In the genomic region with DNA sequence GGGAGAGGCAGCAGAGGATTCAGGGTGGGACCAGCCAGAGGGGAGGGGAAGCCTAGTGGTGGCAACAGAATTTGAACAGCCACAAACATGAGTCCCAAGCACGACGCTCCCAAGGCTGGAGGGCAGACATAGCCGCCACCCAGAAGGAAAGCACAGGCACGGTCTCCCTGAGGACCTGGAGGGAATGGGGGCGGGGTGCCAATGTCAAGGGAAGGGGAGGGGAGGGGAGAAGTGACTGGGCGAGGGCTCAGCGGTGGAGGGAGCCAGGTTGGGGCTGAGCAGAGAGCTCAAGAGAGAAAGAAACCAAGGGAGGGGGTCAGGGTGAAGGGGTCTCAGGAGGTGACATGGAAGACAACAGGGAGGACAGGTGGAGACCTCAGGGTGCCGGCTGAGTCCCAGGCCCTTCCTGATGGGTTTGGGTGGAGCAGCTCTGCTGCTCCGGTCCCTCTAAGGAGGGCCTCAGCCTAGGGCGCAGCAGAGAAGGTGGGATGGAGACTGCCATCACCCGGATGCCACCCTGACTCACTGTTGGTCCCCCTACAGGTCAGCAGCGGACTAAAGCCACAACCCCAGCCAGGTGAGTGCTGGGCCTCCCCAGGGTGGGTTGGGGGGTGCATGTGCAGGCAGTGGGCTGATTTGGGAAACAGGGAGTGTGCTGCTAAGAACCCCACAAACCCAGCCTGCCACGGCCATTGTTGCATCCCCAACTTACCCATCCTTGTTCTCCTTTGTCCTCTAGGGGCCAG, we compare ENCODE assay signal across 12 cellular contexts. TPM values are rescaled to one million over a fixed set of nuclear protein-coding genes. Genes with fewer than 3 reads are reported as not detected.
DNase-seq lines count a peak whose midpoint lies in the region; ATAC-seq, FAIRE-seq and TF ChIP-seq lines count a peak whose summit lies in the region.
"Had no signal": no experiment of that assay in that cellular context is flagged by ENCODE, and none has a peak within 500 bp of the region (broad histone marks: within the 10 kb centered on the region; RNA-seq: fewer than 3 reads in every experiment).

No MANE protein-coding gene starts in this region.

- no TSS peak for BruUV-seq in HepG2 (replicated peaks; lab: Mats Ljungman, UMichigan)

- WGBS in HepG2 (ENCODE audit: low lambda C conversion rate): 43% methylated on average over 9 of the region's 13 CpGs

- no peak overlapping the region for H2AFZ ChIP-seq in HepG2 (ENCODE audit: low read length)

- in situ Hi-C loops in HepG2 (cut with HindIII; ENCODE audit: extremely low pct_ligation_motif_present, low pct_unique_long_range_greater_than_20kb): no loop called here

- no peak overlapping the region for H3K27ac ChIP-seq in BLaER1
- peak overlapping the region; percentile 57 for H3K27ac ChIP-seq in DOHH2 (ENCODE audit: low read depth, low read length)
- no peak overlapping the region for H3K27ac ChIP-seq in RWPE2 (ENCODE audit: poor library complexity, severe bottlenecking)
- H3K27ac ChIP-seq in HepG2 (ENCODE audit: extremely low read length, insufficient read depth, low read length): no peak overlapping the region
- H3K27ac ChIP-seq: right lobe of liver had no signal

- H3K79me2 ChIP-seq in DOHH2 (ENCODE audit: control insufficient read depth, low read length): no peaks in the 10 kb centered on the region
- H3K79me2 ChIP-seq in HepG2 (ENCODE audit: insufficient read depth, low read length): no peaks in the 10 kb centered on the region

- H3K4me2 ChIP-seq in BLaER1: peak overlapping the region; percentile 71
- peak overlapping the region; percentile 68 for H3K4me2 ChIP-seq in DOHH2 (ENCODE audit: low read length)
- no peak overlapping the region for H3K4me2 ChIP-seq in HepG2 (ENCODE audit: low read depth, low read length)

- H3K4me3 ChIP-seq in BLaER1: no peak overlapping the region
- H3K4me3 ChIP-seq in DOHH2 (ENCODE audit: low read length): peak overlapping the region; percentile 48
- H3K4me3 ChIP-seq in RWPE2 (ENCODE audit: severe bottlenecking): no peak overlapping the region
- H3K4me3 ChIP-seq in HepG2 (replicated peaks in 1 of 3; ENCODE audit: insufficient read depth in 1 of 3, low read depth in 2 of 3, low read length in 3 of 3): no peak overlapping the region
- H3K4me3 ChIP-seq: right lobe of liver had no signal

- TF ChIP-seq POLR2A in HepG2 (IDR thresholded peaks at IDR 0.05; ENCODE audit: insufficient read depth in 1 of 2, low read depth in 2 of 2, low read length in 2 of 2) (no peak), erythroblast (IDR thresholded peaks at IDR 0.05; ENCODE audit: low read length) (no peak)

- H3K27me3 ChIP-seq in BLaER1: no peaks in the 10 kb centered on the region
- H3K27me3 ChIP-seq in DOHH2 (ENCODE audit: control insufficient read depth, low read length): no peaks in the 10 kb centered on the region
- H3K27me3 ChIP-seq in RWPE2 (ENCODE audit: insufficient read depth, poor library complexity, severe bottlenecking): no peaks in the 10 kb centered on the region
- H3K27me3 ChIP-seq in HepG2 (ENCODE audit: control insufficient read depth in 1 of 2, insufficient read depth in 2 of 2, low read length in 2 of 2): peaks cover 2 to 3% of the 10 kb centered on the region in 2 experiments; a peak in 2 of 5 replicates
- H3K27me3 ChIP-seq: right lobe of liver had no signal

- H3K9me2 ChIP-seq in DOHH2 (replicated peaks; ENCODE audit: control insufficient read depth, low read length): no peaks in the 10 kb centered on the region

- FAIRE-seq in HepG2 (lab: Jason Lieb, UNC): no peak
- FAIRE-seq: D721Med had no signal

- TF ChIP-seq CTCF in DOHH2 (IDR thresholded peaks at IDR 0.05; ENCODE audit: low read depth, low read length, poor library complexity, severe bottlenecking): no peak
- no peak for TF ChIP-seq CTCF in RWPE2 (IDR thresholded peaks at IDR 0.05; ENCODE audit: poor library complexity, severe bottlenecking)
- peak; percentile 19 for TF ChIP-seq CTCF in HepG2 (CRISPR knock-in tag; IDR thresholded peaks at IDR 0.05)

- intact Hi-C loops in HepG2 (cut with micrococcal nuclease; ENCODE audit: unreplicated experiment): no loop called here

- H3K9ac ChIP-seq in BLaER1 (no peak overlapping the region), HepG2 (ENCODE audit: insufficient read depth, low read depth, low read length) (no peak overlapping the region)

- TF ChIP-seq EP300 in HepG2 (IDR thresholded peaks at IDR 0.05; ENCODE audit: low read depth in 2 of 2, low read length in 2 of 2) (no peak), HepG2 (CRISPR knock-in tag; IDR thresholded peaks at IDR 0.05; ENCODE audit: borderline replicate concordance) (no peak)

- peak; percentile 21; the same call in 1 of the 3 replicates for ATAC-seq in RWPE2 (ENCODE audit: low read depth)
- peak; percentile 69 for ATAC-seq in HepG2
- no peak for ATAC-seq in GM21515 (IDR thresholded peaks at IDR 0.05; ENCODE audit: unreplicated experiment)

- CTCF ChIA-PET in HepG2 (lab: Yijun Ruan, JAX; ENCODE audit: low intra/inter-chr PET ratio, low total read pairs): no interaction called here

- no peak for TF ChIP-seq RAD21 in HepG2 (CRISPR knock-in tag; IDR thresholded peaks at IDR 0.05)

- H3K9me3 ChIP-seq in BLaER1: no peaks in the 10 kb centered on the region
- no peaks in the 10 kb centered on the region for H3K9me3 ChIP-seq in DOHH2 (ENCODE audit: control insufficient read depth, insufficient read depth, low read length)
- H3K9me3 ChIP-seq in RWPE2 (ENCODE audit: severe bottlenecking): no peaks in the 10 kb centered on the region
- H3K9me3 ChIP-seq in HepG2 (ENCODE audit: low read length): no peaks in the 10 kb centered on the region
- H3K9me3 ChIP-seq: right lobe of liver had no signal

- peaks cover 11% of the 10 kb centered on the region for H3F3A ChIP-seq in DOHH2 (ENCODE audit: control insufficient read depth, insufficient read depth)

- POLR2A ChIA-PET in HepG2 (lab: Yijun Ruan, JAX): interaction anchor here (2.4 kb wide), 1 partner anchor 31 kb away, joined by 10 read pairs; a partner anchor contains a TSS

- no peak for DNase-seq in RWPE2 (ENCODE audit: low spot score)
- no peak for DNase-seq in HepG2 (ENCODE audit: low spot score)
- no peak for DNase-seq in erythroblast (lab: John Stamatoyannopoulos, UW)
- DNase-seq in DMS114 treated with DMSO at 0.1 percent for 48 hours (lab: John Stamatoyannopoulos, UW; ENCODE audit: unreplicated experiment): no peak
- DNase-seq: glutamatergic neuron, kidney glomerular epithelial cell, NCI-H1105, right lobe of liver had no signal

- H4K20me1 ChIP-seq in BLaER1 (no peaks in the 10 kb centered on the region), DOHH2 (ENCODE audit: control insufficient read depth, insufficient read depth, low read depth, low read length) (no peaks in the 10 kb centered on the region), HepG2 (ENCODE audit: insufficient read depth, low read length) (no peaks in the 10 kb centered on the region)

- H3K36me3 ChIP-seq in BLaER1 (no peaks in the 10 kb centered on the region), DOHH2 (ENCODE audit: control insufficient read depth, low read length) (no peaks in the 10 kb centered on the region), RWPE2 (ENCODE audit: low read depth) (no peaks in the 10 kb centered on the region), HepG2 (replicated peaks in 1 of 2; ENCODE audit: control insufficient read depth in 1 of 2, insufficient read depth in 2 of 2, low read length in 2 of 2) (no peaks in the 10 kb centered on the region)
- H3K36me3 ChIP-seq: right lobe of liver had no signal

- peaks cover 43% of the 10 kb centered on the region for H3K4me1 ChIP-seq in BLaER1
- H3K4me1 ChIP-seq in DOHH2 (ENCODE audit: control insufficient read depth, low read length): peaks cover 57% of the 10 kb centered on the region
- no peaks in the 10 kb centered on the region for H3K4me1 ChIP-seq in RWPE2 (ENCODE audit: insufficient read depth, poor library complexity, severe bottlenecking)
- peaks cover 17% of the 10 kb centered on the region for H3K4me1 ChIP-seq in HepG2 (ENCODE audit: insufficient read depth, low read length)
- H3K4me1 ChIP-seq: right lobe of liver had no signal

RNA-seq across cellular contexts. Expression of a gene that starts 24.2 kb away (rescaled TPM):
- total RNA-seq in HepG2 (2016; rRNA removed; fragmentation: Illumina TruSeq; extraction: Trizol): 0.13 TPM in 1 of 2 replicates, not detected in the other
- total RNA-seq in HepG2 (2016; cell fraction: cytosol; rRNA removed; fragmentation: Illumina TruSeq; extraction: Trizol; ENCODE audit: low read depth): not detected in 2 replicates
- total RNA-seq in HepG2 (2016; cell fraction: insoluble cytoplasmic fraction; rRNA removed; fragmentation: Illumina TruSeq; extraction: Trizol): 0.13 and 0.24 TPM in 2 replicates
- total RNA-seq in HepG2 (2016; cell fraction: membrane; rRNA removed; fragmentation: Illumina TruSeq; extraction: Trizol): not detected in 2 replicates
- not detected in 2 replicates for total RNA-seq in HepG2 (2016; cell fraction: nucleus; rRNA removed; fragmentation: Illumina TruSeq; extraction: Trizol)
- 0.97 and 1.3 TPM in 2 replicates for polyA plus RNA-seq in HepG2 (2011; rRNA removed)
- polyA plus RNA-seq in HepG2 (2011; cell fraction: cytosol; rRNA removed): 0.24 and 0.41 TPM in 2 replicates
- 3.1 and 3.6 TPM in 2 replicates for polyA plus RNA-seq in HepG2 (2011; cell fraction: nucleus; rRNA removed)
- polyA plus RNA-seq in HepG2 (2012): 0.39 and 1.1 TPM in 2 replicates
- not detected in 2 replicates for polyA plus RNA-seq in HepG2 (2016; cell fraction: cytosol; fragmentation: Illumina TruSeq; extraction: Trizol; ENCODE audit: low read depth)
- polyA plus RNA-seq in HepG2 (2016; cell fraction: insoluble cytoplasmic fraction; fragmentation: Illumina TruSeq; extraction: Trizol; ENCODE audit: low read depth): 0.34 TPM in 1 of 2 replicates, not detected in the other
- 0.14 TPM in 1 of 2 replicates, not detected in the other for polyA plus RNA-seq in HepG2 (2016; cell fraction: membrane; fragmentation: Illumina TruSeq; extraction: Trizol; ENCODE audit: low read depth)
- polyA plus RNA-seq in HepG2 (2016; cell fraction: nucleus; fragmentation: Illumina TruSeq; extraction: Trizol; ENCODE audit: insufficient read depth, low read depth): 0.79 and 1.7 TPM in 2 replicates
- polyA minus RNA-seq in HepG2 (2011; rRNA and poly(A)+ RNA removed; ENCODE audit: low replicate concordance): 1.4 and 10.4 TPM in 2 replicates
- not detected in 2 replicates for polyA minus RNA-seq in HepG2 (2011; cell fraction: cytosol; rRNA and poly(A)+ RNA removed)
- 1.6 and 1.9 TPM in 2 replicates for polyA minus RNA-seq in HepG2 (2011; cell fraction: nucleus; rRNA and poly(A)+ RNA removed)

RNA-seq across cellular contexts. Expression of a gene that starts 31.0 kb away (rescaled TPM):
- total RNA-seq in HepG2 (2016; rRNA removed; fragmentation: Illumina TruSeq; extraction: Trizol): 2.5 and 2.6 TPM in 2 replicates
- 2.1 and 2.2 TPM in 2 replicates for total RNA-seq in HepG2 (2016; cell fraction: cytosol; rRNA removed; fragmentation: Illumina TruSeq; extraction: Trizol; ENCODE audit: low read depth)
- total RNA-seq in HepG2 (2016; cell fraction: insoluble cytoplasmic fraction; rRNA removed; fragmentation: Illumina TruSeq; extraction: Trizol): 1.8 and 1.9 TPM in 2 replicates
- total RNA-seq in HepG2 (2016; cell fraction: membrane; rRNA removed; fragmentation: Illumina TruSeq; extraction: Trizol): 2.5 and 3.9 TPM in 2 replicates
- 1.5 and 2.4 TPM in 2 replicates for total RNA-seq in HepG2 (2016; cell fraction: nucleus; rRNA removed; fragmentation: Illumina TruSeq; extraction: Trizol)
- polyA plus RNA-seq in HepG2 (2011; rRNA removed): 1.6 and 2.4 TPM in 2 replicates
- polyA plus RNA-seq in HepG2 (2011; cell fraction: cytosol; rRNA removed): 1.1 and 1.3 TPM in 2 replicates
- polyA plus RNA-seq in HepG2 (2011; cell fraction: nucleus; rRNA removed): 4.8 and 5.3 TPM in 2 replicates
- polyA plus RNA-seq in HepG2 (2012): 1.8 and 2.3 TPM in 2 replicates
- 1.4 and 2.2 TPM in 2 replicates for polyA plus RNA-seq in HepG2 (2016; cell fraction: cytosol; fragmentation: Illumina TruSeq; extraction: Trizol; ENCODE audit: low read depth)
- polyA plus RNA-seq in HepG2 (2016; cell fraction: insoluble cytoplasmic fraction; fragmentation: Illumina TruSeq; extraction: Trizol; ENCODE audit: low read depth): 2.0 and 2.9 TPM in 2 replicates
- polyA plus RNA-seq in HepG2 (2016; cell fraction: membrane; fragmentation: Illumina TruSeq; extraction: Trizol; ENCODE audit: low read depth): 1.8 and 2.6 TPM in 2 replicates
- 5.2 and 6.5 TPM in 2 replicates for polyA plus RNA-seq in HepG2 (2016; cell fraction: nucleus; fragmentation: Illumina TruSeq; extraction: Trizol; ENCODE audit: insufficient read depth, low read depth)
- polyA minus RNA-seq in HepG2 (2011; rRNA and poly(A)+ RNA removed; ENCODE audit: low replicate concordance): 0.28 and 1.5 TPM in 2 replicates
- 0.49 and 1.1 TPM in 2 replicates for polyA minus RNA-seq in HepG2 (2011; cell fraction: cytosol; rRNA and poly(A)+ RNA removed)
- 1.7 and 3.3 TPM in 2 replicates for polyA minus RNA-seq in HepG2 (2011; cell fraction: nucleus; rRNA and poly(A)+ RNA removed)

RNA-seq across cellular contexts. Expression of a gene that starts 32.1 kb away (rescaled TPM):
- total RNA-seq in HepG2 (2016; rRNA removed; fragmentation: Illumina TruSeq; extraction: Trizol): 22.6 and 26.0 TPM in 2 replicates
- 3.8 and 3.9 TPM in 2 replicates for total RNA-seq in HepG2 (2016; cell fraction: cytosol; rRNA removed; fragmentation: Illumina TruSeq; extraction: Trizol; ENCODE audit: low read depth)
- 20.2 and 25.7 TPM in 2 replicates for total RNA-seq in HepG2 (2016; cell fraction: insoluble cytoplasmic fraction; rRNA removed; fragmentation: Illumina TruSeq; extraction: Trizol)
- total RNA-seq in HepG2 (2016; cell fraction: membrane; rRNA removed; fragmentation: Illumina TruSeq; extraction: Trizol): 12.8 and 14.8 TPM in 2 replicates
- 14.9 and 18.9 TPM in 2 replicates for total RNA-seq in HepG2 (2016; cell fraction: nucleus; rRNA removed; fragmentation: Illumina TruSeq; extraction: Trizol)
- 12.3 and 12.7 TPM in 2 replicates for polyA plus RNA-seq in HepG2 (2011; rRNA removed)
- polyA plus RNA-seq in HepG2 (2011; cell fraction: cytosol; rRNA removed): 9.2 and 10.6 TPM in 2 replicates
- polyA plus RNA-seq in HepG2 (2011; cell fraction: nucleus; rRNA removed): 18.9 and 27.3 TPM in 2 replicates
- 14.6 and 17.9 TPM in 2 replicates for polyA plus RNA-seq in HepG2 (2012)
- polyA plus RNA-seq in HepG2 (2016; cell fraction: cytosol; fragmentation: Illumina TruSeq; extraction: Trizol; ENCODE audit: low read depth): 3.0 and 3.3 TPM in 2 replicates
- polyA plus RNA-seq in HepG2 (2016; cell fraction: insoluble cytoplasmic fraction; fragmentation: Illumina TruSeq; extraction: Trizol; ENCODE audit: low read depth): 20.4 and 25.4 TPM in 2 replicates
- 8.6 and 9.6 TPM in 2 replicates for polyA plus RNA-seq in HepG2 (2016; cell fraction: membrane; fragmentation: Illumina TruSeq; extraction: Trizol; ENCODE audit: low read depth)
- polyA plus RNA-seq in HepG2 (2016; cell fraction: nucleus; fragmentation: Illumina TruSeq; extraction: Trizol; ENCODE audit: insufficient read depth, low read depth): 23.4 and 28.3 TPM in 2 replicates
- 44.0 and 89.0 TPM in 2 replicates for polyA minus RNA-seq in HepG2 (2011; rRNA and poly(A)+ RNA removed; ENCODE audit: low replicate concordance)
- polyA minus RNA-seq in HepG2 (2011; cell fraction: cytosol; rRNA and poly(A)+ RNA removed): 8.6 and 10.8 TPM in 2 replicates
- polyA minus RNA-seq in HepG2 (2011; cell fraction: nucleus; rRNA and poly(A)+ RNA removed): 27.3 and 30.2 TPM in 2 replicates

RNA-seq across cellular contexts. Expression of a gene that starts 38.8 kb away (rescaled TPM):
- 16.7 and 24.8 TPM in 2 replicates for total RNA-seq in HepG2 (2016; rRNA removed; fragmentation: Illumina TruSeq; extraction: Trizol)
- 16.5 and 21.7 TPM in 2 replicates for total RNA-seq in HepG2 (2016; cell fraction: cytosol; rRNA removed; fragmentation: Illumina TruSeq; extraction: Trizol; ENCODE audit: low read depth)
- 19.3 and 24.7 TPM in 2 replicates for total RNA-seq in HepG2 (2016; cell fraction: insoluble cytoplasmic fraction; rRNA removed; fragmentation: Illumina TruSeq; extraction: Trizol)
- total RNA-seq in HepG2 (2016; cell fraction: membrane; rRNA removed; fragmentation: Illumina TruSeq; extraction: Trizol): 16.5 and 20.1 TPM in 2 replicates
- 13.8 and 17.9 TPM in 2 replicates for total RNA-seq in HepG2 (2016; cell fraction: nucleus; rRNA removed; fragmentation: Illumina TruSeq; extraction: Trizol)
- 26.4 and 29.0 TPM in 2 replicates for polyA plus RNA-seq in HepG2 (2011; rRNA removed)
- 18.0 and 33.0 TPM in 2 replicates for polyA plus RNA-seq in HepG2 (2011; cell fraction: cytosol; rRNA removed)
- 102 and 127 TPM in 2 replicates for polyA plus RNA-seq in HepG2 (2011; cell fraction: nucleus; rRNA removed)
- 17.6 and 20.1 TPM in 2 replicates for polyA plus RNA-seq in HepG2 (2012)
- 16.5 and 23.2 TPM in 2 replicates for polyA plus RNA-seq in HepG2 (2016; cell fraction: cytosol; fragmentation: Illumina TruSeq; extraction: Trizol; ENCODE audit: low read depth)
- 21.3 TPM in 2 replicates for polyA plus RNA-seq in HepG2 (2016; cell fraction: insoluble cytoplasmic fraction; fragmentation: Illumina TruSeq; extraction: Trizol; ENCODE audit: low read depth)
- 13.7 and 17.5 TPM in 2 replicates for polyA plus RNA-seq in HepG2 (2016; cell fraction: membrane; fragmentation: Illumina TruSeq; extraction: Trizol; ENCODE audit: low read depth)
- polyA plus RNA-seq in HepG2 (2016; cell fraction: nucleus; fragmentation: Illumina TruSeq; extraction: Trizol; ENCODE audit: insufficient read depth, low read depth): 39.6 and 40.4 TPM in 2 replicates
- 13.2 and 24.1 TPM in 2 replicates for polyA minus RNA-seq in HepG2 (2011; rRNA and poly(A)+ RNA removed; ENCODE audit: low replicate concordance)
- 10.6 and 13.9 TPM in 2 replicates for polyA minus RNA-seq in HepG2 (2011; cell fraction: cytosol; rRNA and poly(A)+ RNA removed)
- 7.1 and 7.3 TPM in 2 replicates for polyA minus RNA-seq in HepG2 (2011; cell fraction: nucleus; rRNA and poly(A)+ RNA removed)

RNA-seq across cellular contexts. Expression of a gene that starts 39.6 kb away (rescaled TPM):
- total RNA-seq in HepG2 (2016; rRNA removed; fragmentation: Illumina TruSeq; extraction: Trizol): 5.6 and 16.6 TPM in 2 replicates
- 12.8 and 13.9 TPM in 2 replicates for total RNA-seq in HepG2 (2016; cell fraction: cytosol; rRNA removed; fragmentation: Illumina TruSeq; extraction: Trizol; ENCODE audit: low read depth)
- total RNA-seq in HepG2 (2016; cell fraction: insoluble cytoplasmic fraction; rRNA removed; fragmentation: Illumina TruSeq; extraction: Trizol): 3.9 and 16.7 TPM in 2 replicates
- total RNA-seq in HepG2 (2016; cell fraction: membrane; rRNA removed; fragmentation: Illumina TruSeq; extraction: Trizol): 13.5 and 15.0 TPM in 2 replicates
- total RNA-seq in HepG2 (2016; cell fraction: nucleus; rRNA removed; fragmentation: Illumina TruSeq; extraction: Trizol): 21.2 TPM in 2 replicates
- polyA plus RNA-seq in HepG2 (2011; rRNA removed): 33.0 and 33.8 TPM in 2 replicates
- 11.8 and 15.4 TPM in 2 replicates for polyA plus RNA-seq in HepG2 (2011; cell fraction: cytosol; rRNA removed)
- polyA plus RNA-seq in HepG2 (2011; cell fraction: nucleus; rRNA removed): 225 and 245 TPM in 2 replicates
- 9.7 and 13.3 TPM in 2 replicates for polyA plus RNA-seq in HepG2 (2012)
- polyA plus RNA-seq in HepG2 (2016; cell fraction: cytosol; fragmentation: Illumina TruSeq; extraction: Trizol; ENCODE audit: low read depth): 6.0 and 6.1 TPM in 2 replicates
- polyA plus RNA-seq in HepG2 (2016; cell fraction: insoluble cytoplasmic fraction; fragmentation: Illumina TruSeq; extraction: Trizol; ENCODE audit: low read depth): 4.8 and 5.6 TPM in 2 replicates
- polyA plus RNA-seq in HepG2 (2016; cell fraction: membrane; fragmentation: Illumina TruSeq; extraction: Trizol; ENCODE audit: low read depth): 6.2 and 8.7 TPM in 2 replicates
- polyA plus RNA-seq in HepG2 (2016; cell fraction: nucleus; fragmentation: Illumina TruSeq; extraction: Trizol; ENCODE audit: insufficient read depth, low read depth): 70.3 and 84.6 TPM in 2 replicates
- polyA minus RNA-seq in HepG2 (2011; rRNA and poly(A)+ RNA removed; ENCODE audit: low replicate concordance): 11.9 and 38.3 TPM in 2 replicates
- 1.8 and 1.9 TPM in 2 replicates for polyA minus RNA-seq in HepG2 (2011; cell fraction: cytosol; rRNA and poly(A)+ RNA removed)
- polyA minus RNA-seq in HepG2 (2011; cell fraction: nucleus; rRNA and poly(A)+ RNA removed): 19.1 and 21.0 TPM in 2 replicates
